Comparison of ENCODE assay signal across 8 cellular contexts in the genomic region with DNA sequence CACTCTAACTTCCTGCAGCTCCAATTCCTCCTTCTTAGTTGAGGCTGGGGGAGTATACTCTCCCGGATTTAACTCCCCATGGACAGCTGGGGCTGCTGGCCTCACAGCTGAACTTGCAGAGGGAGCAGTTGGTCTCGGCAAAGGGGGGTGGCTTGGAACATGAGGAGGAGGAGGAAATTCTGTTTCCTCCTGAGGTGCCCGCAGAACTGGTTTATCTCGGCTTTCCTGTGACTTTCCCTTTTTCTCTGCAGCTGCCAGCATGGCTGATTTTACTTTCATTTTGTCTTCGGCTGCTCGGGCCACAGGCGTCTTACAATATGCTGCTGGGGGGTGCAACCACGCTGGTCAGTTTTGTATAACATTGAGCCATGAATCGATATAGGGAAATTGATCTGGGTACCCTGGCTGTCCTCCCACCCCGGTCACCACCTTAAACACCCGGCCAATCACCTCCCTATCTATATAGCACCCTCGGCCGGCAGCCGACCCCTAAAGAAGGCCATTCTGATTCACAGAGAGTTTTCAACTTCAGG.
DNase-seq lines count a peak whose midpoint lies in the region; ATAC-seq and TF ChIP-seq lines count a peak whose summit lies in the region.

No MANE protein-coding gene starts in this region.

- peak overlapping the region; percentile 95 for H3K4me3 Mint-ChIP-seq in activated naive CD4-positive, alpha-beta T cell treated with anti-CD3 and anti-CD28 coated beads, Interleukin-2, amount 50 U/mL, for 24 hours
- H3K4me3 Mint-ChIP-seq in memory B cell, result peak overlapping the region; percentile 98

- TF ChIP-seq CTCF in GM13976 (IDR thresholded peaks at IDR 0.05; ENCODE audit: borderline replicate concordance, control extremely low read depth, extremely low read depth, insufficient read depth, missing control alignments), result no peak

- no peaks in the 10 kb centered on the region for H3K9me3 Mint-ChIP-seq in activated naive CD4-positive, alpha-beta T cell treated with anti-CD3 and anti-CD28 coated beads, Interleukin-2, amount 50 U/mL, for 24 hours
- no peaks in the 10 kb centered on the region for H3K9me3 Mint-ChIP-seq in memory B cell

- H3K27me3 Mint-ChIP-seq in activated naive CD4-positive, alpha-beta T cell treated with anti-CD3 and anti-CD28 coated beads, Interleukin-2, amount 50 U/mL, for 24 hours, result no peaks in the 10 kb centered on the region
- H3K27me3 Mint-ChIP-seq in memory B cell, result no peaks in the 10 kb centered on the region

- peak overlapping the region; percentile 36 for H3K4me3 ChIP-seq in urinary bladder (ENCODE audit: low read depth, low read length)

- DNase-seq in GM13976 (ENCODE audit: low spot score) (peak; percentile 50), NCI-H748 treated with DMSO at 0.1 percent for 48 hours (lab: John Stamatoyannopoulos, UW) (peak; percentile 52), memory B cell (ENCODE audit: low spot score in 2 of 2) (no peak), amniotic stem cell (lab: John Stamatoyannopoulos, UW) (no peak), NK-92 (lab: John Stamatoyannopoulos, UW; ENCODE audit: unreplicated experiment) (no peak)

- peak overlapping the region; percentile 96 for H3K27ac ChIP-seq in urinary bladder (ENCODE audit: low read depth)

- in situ Hi-C loops in GM13976 (cut with MboI; ENCODE audit: low sequenced_read_pairs, unreplicated experiment), result no loop called here

- peaks cover 48% of the 10 kb centered on the region for H3K4me1 Mint-ChIP-seq in activated naive CD4-positive, alpha-beta T cell treated with anti-CD3 and anti-CD28 coated beads, Interleukin-2, amount 50 U/mL, for 24 hours
- H3K4me1 Mint-ChIP-seq in memory B cell, result peaks cover 45% of the 10 kb centered on the region

- peak; percentile 18 for ATAC-seq in memory B cell (ENCODE audit: low read depth)
- no peak for ATAC-seq in GM21737 (IDR thresholded peaks at IDR 0.05; ENCODE audit: unreplicated experiment)

- H3K27ac Mint-ChIP-seq in activated naive CD4-positive, alpha-beta T cell treated with anti-CD3 and anti-CD28 coated beads, Interleukin-2, amount 50 U/mL, for 24 hours, result peak overlapping the region; percentile 95
- H3K27ac Mint-ChIP-seq in memory B cell, result peak overlapping the region; percentile 94

- no peaks in the 10 kb centered on the region for H3K36me3 ChIP-seq in urinary bladder (ENCODE audit: insufficient read depth)

- H3K4me1 ChIP-seq in urinary bladder (ENCODE audit: insufficient read depth), result no peaks in the 10 kb centered on the region

- 76% methylated on average over 14 of the region's 14 CpGs for WGBS in urinary bladder

- H3K36me3 Mint-ChIP-seq in activated naive CD4-positive, alpha-beta T cell treated with anti-CD3 and anti-CD28 coated beads, Interleukin-2, amount 50 U/mL, for 24 hours, result no peaks in the 10 kb centered on the region
- H3K36me3 Mint-ChIP-seq in memory B cell, result peaks cover 2% of the 10 kb centered on the region

Comparison
In these comparisons a context has a peak if more than half of its experiments do, and no peak if none do; other contexts are left out.
1. DNase-seq: peak in GM13976 (single experiment) and NCI-H748 treated with DMSO at 0.1 percent for 48 hours (single experiment); none in memory B cell (0 of 2), amniotic stem cell (single experiment) and NK-92 (single experiment).